ENCODE assay signal across 8 cellular contexts in genomic region chr16:391885-392335, GRCh38. TPM values are rescaled to one million over a fixed set of nuclear protein-coding genes. Genes with fewer than 3 reads are reported as not detected.
A peak's percentile ranks its signal among the peaks of the same experiment; 100 is the strongest.
DNase-seq lines count a peak whose midpoint lies in the region; ATAC-seq and TF ChIP-seq lines count a peak whose summit lies in the region.

No MANE protein-coding gene starts in this region.

- peaks cover 6% of the 10 kb centered on the region for H3K4me1 Mint-ChIP-seq in activated T-helper 17 cell treated with anti-CD3 and anti-CD28 coated beads, Interleukin-2, amount 50 U/mL, for 72 hours

- ATAC-seq in HG02610 (IDR thresholded peaks at IDR 0.05; ENCODE audit: unreplicated experiment) (peak; percentile 45), foreskin keratinocyte (peak; percentile 75), GM19328 (IDR thresholded peaks at IDR 0.05; ENCODE audit: unreplicated experiment) (no peak), GM21529 (IDR thresholded peaks at IDR 0.05; ENCODE audit: unreplicated experiment) (no peak)
- ATAC-seq in activated T-helper 17 cell treated with anti-CD3 and anti-CD28 coated beads, Interleukin-2, amount 50 U/mL, for 72 hours (replicated peaks) = peak; percentile 97

- H3K27ac ChIP-seq in foreskin keratinocyte = no peak overlapping the region

- H3K9me3 Mint-ChIP-seq in activated T-helper 17 cell treated with anti-CD3 and anti-CD28 coated beads, Interleukin-2, amount 50 U/mL, for 72 hours = no peaks in the 10 kb centered on the region

- TF ChIP-seq CTCF in foreskin keratinocyte (conservative IDR thresholded peaks at IDR 0.05) = peak; percentile 89

- H3K4me3 Mint-ChIP-seq in activated T-helper 17 cell treated with anti-CD3 and anti-CD28 coated beads, Interleukin-2, amount 50 U/mL, for 72 hours = no peak overlapping the region

- H3K27ac Mint-ChIP-seq in activated T-helper 17 cell treated with anti-CD3 and anti-CD28 coated beads, Interleukin-2, amount 50 U/mL, for 72 hours = peak overlapping the region; percentile 47

- H3K27me3 Mint-ChIP-seq in activated T-helper 17 cell treated with anti-CD3 and anti-CD28 coated beads, Interleukin-2, amount 50 U/mL, for 72 hours = no peaks in the 10 kb centered on the region

- peak; percentile 70 for DNase-seq in CD1c-positive myeloid dendritic cell (ENCODE audit: extremely low spot score)
- DNase-seq in RPMI7951 (ENCODE audit: low read depth) = peak; percentile 64
- peak; percentile 60 to 72 for DNase-seq in foreskin keratinocyte
- peak; percentile 86 for DNase-seq in renal cortical epithelial cell (ENCODE audit: low read depth)

- H3K36me3 Mint-ChIP-seq in activated T-helper 17 cell treated with anti-CD3 and anti-CD28 coated beads, Interleukin-2, amount 50 U/mL, for 72 hours (ENCODE audit: low read depth) = no peaks in the 10 kb centered on the region

- no peaks in the 10 kb centered on the region for H3K27me3 ChIP-seq in foreskin keratinocyte

- no peaks in the 10 kb centered on the region for H3K4me1 ChIP-seq in foreskin keratinocyte

RNA-seq across cellular contexts. Expression of gene NME4, which starts 5.1 kb away (rescaled TPM):
- total RNA-seq in RPMI7951 (2014; rRNA removed; shearing (Covaris generic)) = 72.3 and 76.0 TPM in 2 replicates
- total RNA-seq in activated T-helper 17 cell treated with anti-CD3 and anti-CD28 coated beads, Interleukin-2, amount 50 U/mL, for 72 hours = 10 to 100 TPM; 21.8 to 41.9 TPM
- total RNA-seq in foreskin keratinocyte (143 and 154 TPM in 2 replicates), renal cortical epithelial cell (27.6 and 50.0 TPM in 2 replicates)
- polyA plus RNA-seq in foreskin keratinocyte = 266 and 269 TPM in 2 replicates

RNA-seq across cellular contexts. Expression of gene DECR2, which starts 9.8 kb away (rescaled TPM):
- 8.9 and 10.1 TPM in 2 replicates for total RNA-seq in RPMI7951 (2014; rRNA removed; shearing (Covaris generic))
- 10 to 100 TPM; 12.0 to 12.7 TPM for total RNA-seq in activated T-helper 17 cell treated with anti-CD3 and anti-CD28 coated beads, Interleukin-2, amount 50 U/mL, for 72 hours
- total RNA-seq in foreskin keratinocyte (10.5 and 13.8 TPM in 2 replicates), renal cortical epithelial cell (13.0 and 17.5 TPM in 2 replicates)
- 12.7 and 15.9 TPM in 2 replicates for polyA plus RNA-seq in foreskin keratinocyte

RNA-seq across cellular contexts. Expression of gene PGAP6, which starts 10.1 kb away (rescaled TPM):
- total RNA-seq in RPMI7951 (2014; rRNA removed; shearing (Covaris generic)) = 20.2 and 25.8 TPM in 2 replicates
- total RNA-seq in activated T-helper 17 cell treated with anti-CD3 and anti-CD28 coated beads, Interleukin-2, amount 50 U/mL, for 72 hours = 10 to 100 TPM; 25.6 to 26.1 TPM
- total RNA-seq in foreskin keratinocyte (37.7 and 44.5 TPM in 2 replicates), renal cortical epithelial cell (87.2 and 92.8 TPM in 2 replicates)
- 32.5 and 34.2 TPM in 2 replicates for polyA plus RNA-seq in foreskin keratinocyte

RNA-seq across cellular contexts. Expression of gene MRPL28, which starts 21.6 kb away (rescaled TPM):
- total RNA-seq in RPMI7951 (2014; rRNA removed; shearing (Covaris generic)) = 119 and 138 TPM in 2 replicates
- total RNA-seq in activated T-helper 17 cell treated with anti-CD3 and anti-CD28 coated beads, Interleukin-2, amount 50 U/mL, for 72 hours = 10 to 100 TPM; 63.4 to 86.2 TPM
- total RNA-seq in foreskin keratinocyte (125 and 132 TPM in 2 replicates), renal cortical epithelial cell (59.4 and 95.9 TPM in 2 replicates)
- polyA plus RNA-seq in foreskin keratinocyte = 218 and 222 TPM in 2 replicates

RNA-seq across cellular contexts. Expression of gene RAB11FIP3, which starts 33.5 kb away (rescaled TPM):
- total RNA-seq in RPMI7951 (2014; rRNA removed; shearing (Covaris generic)) = 6.5 and 10.1 TPM in 2 replicates
- total RNA-seq in activated T-helper 17 cell treated with anti-CD3 and anti-CD28 coated beads, Interleukin-2, amount 50 U/mL, for 72 hours = 10 to 100 TPM; 26.9 to 28.3 TPM
- total RNA-seq in foreskin keratinocyte (14.9 and 15.1 TPM in 2 replicates), renal cortical epithelial cell (20.5 and 72.5 TPM in 2 replicates)
- polyA plus RNA-seq in foreskin keratinocyte = 10.9 and 12.0 TPM in 2 replicates

Comparison
In these comparisons a context has a peak if more than half of its experiments do, and no peak if none do; other contexts are left out.
1. ATAC-seq: peak in HG02610 (single experiment), activated T-helper 17 cell treated with anti-CD3 and anti-CD28 coated beads, Interleukin-2, amount 50 U/mL, for 72 hours (single experiment) and foreskin keratinocyte (single experiment); none in GM19328 (single experiment) and GM21529 (single experiment).
2. Peak in every context shown above with its lines, with median percentiles within 50 percentile points of each other: DNase-seq.